35 cellular contexts compared by ENCODE assay signal in the genomic region with DNA sequence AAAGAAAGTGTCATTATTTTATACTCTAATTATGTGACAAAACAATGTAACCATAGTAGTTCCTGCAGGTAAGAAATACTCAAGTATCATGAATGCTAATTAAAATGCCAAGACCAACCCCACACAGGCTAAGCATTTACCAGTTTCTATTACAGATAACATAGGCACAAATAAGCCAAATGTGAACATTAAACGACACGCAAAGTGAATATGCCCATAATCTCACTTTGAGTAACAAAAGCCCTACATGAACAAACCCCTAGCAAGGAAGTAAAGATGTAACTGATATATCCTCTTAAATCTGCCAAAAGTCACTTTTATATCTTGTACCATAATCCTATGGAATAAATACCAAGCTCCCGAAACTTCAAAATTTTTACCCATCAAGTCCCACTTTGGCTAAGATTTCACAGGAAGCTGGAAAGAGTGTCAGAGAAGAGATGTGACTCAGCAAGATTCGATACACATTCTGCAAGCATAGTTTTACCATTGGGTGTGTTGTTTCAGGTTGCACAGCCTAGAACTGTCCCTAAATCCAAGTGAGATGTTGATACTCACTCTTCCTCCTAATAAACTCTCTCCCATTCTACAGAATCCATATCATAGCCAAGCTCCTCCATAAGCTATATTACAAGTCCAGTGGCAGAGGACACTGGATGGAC. TPM values are rescaled to one million over a fixed set of nuclear protein-coding genes. Genes with fewer than 3 reads are reported as not detected.
A peak's percentile ranks its signal among the peaks of the same experiment; 100 is the strongest.
DNase-seq lines count a peak whose midpoint lies in the region; ATAC-seq, FAIRE-seq and TF ChIP-seq lines count a peak whose summit lies in the region.
"Had no signal": no experiment of that assay in that cellular context is flagged by ENCODE, and none has a peak within 500 bp of the region (broad histone marks: within the 10 kb centered on the region; RNA-seq: fewer than 3 reads in every experiment).

No MANE protein-coding gene starts in this region.

- H3K27me3 Mint-ChIP-seq in activated T-helper 17 cell treated with anti-CD3 and anti-CD28 coated beads, Interleukin-2, amount 50 U/mL, for 72 hours, result peaks cover 7% of the 10 kb centered on the region
- no peaks in the 10 kb centered on the region for H3K27me3 Mint-ChIP-seq in activated T-cell treated with anti-CD3 and anti-CD28 coated beads, Interleukin-2, amount 50 U/mL, for 24 hours
- H3K27me3 Mint-ChIP-seq: activated naive CD4-positive, alpha-beta T cell treated with anti-CD3 and anti-CD28 coated beads, Interleukin-2, amount 10 ng/mL, durations not matched to agents 7 days and 5 days; CD4-positive, alpha-beta T cell had no signal

- H2AFZ ChIP-seq in keratinocyte (ENCODE audit: control insufficient read depth, low read length), result peak overlapping the region; percentile 6
- H2AFZ ChIP-seq: parathyroid adenoma had no signal

- no peak for TF ChIP-seq POLR2A in H54 (IDR thresholded peaks at IDR 0.05; ENCODE audit: low read depth, low read length)

- H3K27me3 ChIP-seq in keratinocyte (ENCODE audit: control insufficient read depth, extremely low read depth, insufficient read depth, low read length), result no peaks in the 10 kb centered on the region
- H3K27me3 ChIP-seq: body of pancreas, dorsolateral prefrontal cortex, esophagus squamous epithelium, heart right ventricle, suprapubic skin had no signal

- H3K36me3 ChIP-seq in keratinocyte (ENCODE audit: control insufficient read depth in 2 of 2, extremely low read depth in 1 of 2, insufficient read depth in 2 of 2, low read length in 2 of 2), result no peaks in the 10 kb centered on the region
- H3K36me3 ChIP-seq: esophagus squamous epithelium, heart right ventricle, suprapubic skin had no signal

- DNase-seq in A172 (ENCODE audit: low spot score) (peak; percentile 13), H54 (ENCODE audit: insufficient read length, low spot score) (no peak), keratinocyte (ENCODE audit: low read depth, low spot score) (no peak), NCI-H82 treated with DMSO at 0.1 percent for 48 hours (lab: John Stamatoyannopoulos, UW; ENCODE audit: unreplicated experiment) (no peak)
- no peak for DNase-seq in activated CD4-positive, alpha-beta T cell treated with anti-CD3 and anti-CD28 coated beads for 1 hour
- no peak for DNase-seq in activated T-cell treated with anti-CD3 and anti-CD28 coated beads, Interleukin-2, amount 50 U/mL, for 24 hours
- DNase-seq: activated CD8-positive, alpha-beta memory T cell treated with anti-CD3 and anti-CD28 coated beads, Interleukin-2, amount 50 U/mL, for 48 hours; activated CD8-positive, alpha-beta T cell treated with anti-CD3 and anti-CD28 coated beads for 36 hours; activated naive CD4-positive, alpha-beta T cell treated with anti-CD3 and anti-CD28 coated beads, Interleukin-2, amount 10 ng/mL, durations not matched to agents 7 days and 5 days; body of pancreas; CD4-positive, alpha-beta T cell; cerebellar nuclear complex; DMS 273 treated with DMSO at 0.1 percent for 48 hours; dorsolateral prefrontal cortex; esophagus squamous epithelium; foreskin melanocyte; heart right ventricle; KBM-7; NCI-H1436 treated with DMSO at 0.1 percent for 48 hours; NCI-H2081 treated with DMSO at 0.1 percent for 48 hours; NCI-H2227 treated with DMSO at 0.1 percent for 48 hours; NCI-H748 treated with DMSO at 0.1 percent for 48 hours; nephron progenitor cell; retina; stimulated activated naive CD4-positive, alpha-beta T cell treated with Interleukin-2 at 50 U/mL for 16 hours had no signal

- dilution Hi-C loops in keratinocyte (cut with MboI; ENCODE audit: extremely low pct_ligation_motif_present, low sequenced_read_pairs), result no loop called here

- H3K9me1 ChIP-seq in keratinocyte (ENCODE audit: control insufficient read depth, extremely low read depth, insufficient read depth, low read length), result no peaks in the 10 kb centered on the region

- peaks cover 9% of the 10 kb centered on the region for H3K4me1 Mint-ChIP-seq in activated T-helper 17 cell treated with anti-CD3 and anti-CD28 coated beads, Interleukin-2, amount 50 U/mL, for 72 hours
- H3K4me1 Mint-ChIP-seq in activated T-cell treated with anti-CD3 and anti-CD28 coated beads, Interleukin-2, amount 50 U/mL, for 24 hours (ENCODE audit: low read depth), result peaks cover 3% of the 10 kb centered on the region

- no peak overlapping the region for H3K9ac ChIP-seq in keratinocyte (ENCODE audit: control insufficient read depth, extremely low read depth, insufficient read depth, low read length)
- H3K9ac ChIP-seq: parathyroid adenoma had no signal

- no peak overlapping the region for H3K4me3 ChIP-seq in keratinocyte (ENCODE audit: control insufficient read depth in 2 of 3, extremely low read depth in 1 of 3, insufficient read depth in 2 of 3, low read depth in 1 of 3, low read length in 3 of 3)
- H3K4me3 ChIP-seq: body of pancreas, dorsolateral prefrontal cortex, esophagus squamous epithelium, heart right ventricle, lung, skin epidermis, suprapubic skin had no signal

- no peaks in the 10 kb centered on the region for H3K36me3 Mint-ChIP-seq in activated T-helper 17 cell treated with anti-CD3 and anti-CD28 coated beads, Interleukin-2, amount 50 U/mL, for 72 hours (ENCODE audit: low read depth)
- no peaks in the 10 kb centered on the region for H3K36me3 Mint-ChIP-seq in activated T-cell treated with anti-CD3 and anti-CD28 coated beads, Interleukin-2, amount 50 U/mL, for 24 hours (ENCODE audit: low read depth)
- H3K36me3 Mint-ChIP-seq: activated naive CD4-positive, alpha-beta T cell treated with anti-CD3 and anti-CD28 coated beads, Interleukin-2, amount 10 ng/mL, durations not matched to agents 7 days and 5 days had no signal

- H3K4me3 Mint-ChIP-seq in activated T-helper 17 cell treated with anti-CD3 and anti-CD28 coated beads, Interleukin-2, amount 50 U/mL, for 72 hours, result no peak overlapping the region
- H3K4me3 Mint-ChIP-seq in activated T-cell treated with anti-CD3 and anti-CD28 coated beads, Interleukin-2, amount 50 U/mL, for 24 hours, result no peak overlapping the region
- H3K4me3 Mint-ChIP-seq: activated CD8-positive, alpha-beta T cell treated with anti-CD3 and anti-CD28 coated beads for 36 hours; activated naive CD4-positive, alpha-beta T cell treated with anti-CD3 and anti-CD28 coated beads, Interleukin-2, amount 10 ng/mL, durations not matched to agents 7 days and 5 days; CD4-positive, alpha-beta T cell; nephron progenitor cell had no signal

- H3K4me1 ChIP-seq in keratinocyte (ENCODE audit: control insufficient read depth, extremely low read depth, insufficient read depth, low read length), result no peaks in the 10 kb centered on the region
- H3K4me1 ChIP-seq: esophagus squamous epithelium, parathyroid adenoma, suprapubic skin had no signal

- H4K20me1 ChIP-seq in keratinocyte (ENCODE audit: control insufficient read depth, extremely low read depth, insufficient read depth, low read length), result no peaks in the 10 kb centered on the region

- FAIRE-seq in H54 (lab: Jason Lieb, UNC) (peak; percentile 45), keratinocyte (lab: Jason Lieb, UNC) (peak; percentile 23)
- FAIRE-seq: endometrium, GM12892, RCC 7860 had no signal

- H3K27ac Mint-ChIP-seq in activated T-helper 17 cell treated with anti-CD3 and anti-CD28 coated beads, Interleukin-2, amount 50 U/mL, for 72 hours, result no peak overlapping the region
- no peak overlapping the region for H3K27ac Mint-ChIP-seq in activated T-cell treated with anti-CD3 and anti-CD28 coated beads, Interleukin-2, amount 50 U/mL, for 24 hours
- H3K27ac Mint-ChIP-seq: activated CD8-positive, alpha-beta T cell treated with anti-CD3 and anti-CD28 coated beads for 36 hours; activated naive CD4-positive, alpha-beta T cell treated with anti-CD3 and anti-CD28 coated beads, Interleukin-2, amount 10 ng/mL, durations not matched to agents 7 days and 5 days; CD4-positive, alpha-beta T cell; nephron progenitor cell had no signal

- no peak overlapping the region for H3K4me2 ChIP-seq in keratinocyte (ENCODE audit: control insufficient read depth, extremely low read depth, insufficient read depth, low read depth, low read length)

- H3K9me3 Mint-ChIP-seq in activated T-helper 17 cell treated with anti-CD3 and anti-CD28 coated beads, Interleukin-2, amount 50 U/mL, for 72 hours, result no peaks in the 10 kb centered on the region
- no peaks in the 10 kb centered on the region for H3K9me3 Mint-ChIP-seq in activated T-cell treated with anti-CD3 and anti-CD28 coated beads, Interleukin-2, amount 50 U/mL, for 24 hours
- H3K9me3 Mint-ChIP-seq: activated CD8-positive, alpha-beta T cell treated with anti-CD3 and anti-CD28 coated beads for 36 hours; activated naive CD4-positive, alpha-beta T cell treated with anti-CD3 and anti-CD28 coated beads, Interleukin-2, amount 10 ng/mL, durations not matched to agents 7 days and 5 days; CD4-positive, alpha-beta T cell; nephron progenitor cell had no signal

- no peak overlapping the region for H3K27ac ChIP-seq in keratinocyte (ENCODE audit: control insufficient read depth, insufficient read depth, low read length)
- H3K27ac ChIP-seq: body of pancreas, dorsolateral prefrontal cortex, esophagus squamous epithelium, heart right ventricle, parathyroid adenoma, skin epidermis, suprapubic skin had no signal

- no peaks in the 10 kb centered on the region for H3K9me3 ChIP-seq in keratinocyte (ENCODE audit: control insufficient read depth, low read depth, low read length)
- H3K9me3 ChIP-seq: body of pancreas, esophagus squamous epithelium, heart right ventricle, suprapubic skin had no signal

- ATAC-seq in activated T-helper 17 cell treated with anti-CD3 and anti-CD28 coated beads, Interleukin-2, amount 50 U/mL, for 72 hours (replicated peaks), result peak; percentile 21
- ATAC-seq in GM21619 (IDR thresholded peaks at IDR 0.05; ENCODE audit: unreplicated experiment), result no peak
- ATAC-seq: activated CD8-positive, alpha-beta T cell treated with anti-CD3 and anti-CD28 coated beads for 36 hours; body of pancreas; heart right ventricle had no signal

- H3K79me2 ChIP-seq in keratinocyte (ENCODE audit: control insufficient read depth, insufficient read depth, low read length), result no peaks in the 10 kb centered on the region
- H3K79me2 ChIP-seq: parathyroid adenoma had no signal

- TF ChIP-seq CTCF in keratinocyte (optimal IDR thresholded peaks at IDR 0.05 in 1 of 3, IDR thresholded peaks at IDR 0.05 in 1 of 3, conservative IDR thresholded peaks at IDR 0.05 in 1 of 3; ENCODE audit: extremely low read depth in 1 of 3, insufficient read depth in 2 of 3, low read length in 3 of 3), result no peak

RNA-seq across cellular contexts. Expression of a gene that starts 28.8 kb away (rescaled TPM):
- total RNA-seq in A172 (2014; rRNA removed; shearing (Covaris generic)), result 0.05 and 0.17 TPM in 2 replicates
- under 1 TPM; 0.02 to 0.19 TPM for total RNA-seq in activated T-helper 17 cell treated with anti-CD3 and anti-CD28 coated beads, Interleukin-2, amount 50 U/mL, for 72 hours
- 0.18 to 0.24 TPM (median 0.22 TPM) in 3 replicates for polyA plus RNA-seq in keratinocyte
- polyA plus RNA-seq in keratinocyte (2011; ENCODE audit: low read depth), result not detected
- 0.06 and 0.15 TPM in 2 replicates for polyA plus RNA-seq in keratinocyte (2011; cell fraction: cytosol; rRNA removed)
- 0.56 and 0.83 TPM in 2 replicates for polyA plus RNA-seq in keratinocyte (2011; cell fraction: nucleus; rRNA removed)
- polyA plus RNA-seq in keratinocyte (2012; ENCODE audit: low replicate concordance), result 0.11 and 0.13 TPM in 2 replicates
- polyA minus RNA-seq in keratinocyte, result 0.29 to 0.56 TPM in 2 of 3 replicates, not detected in the other
- polyA minus RNA-seq in keratinocyte (2011; cell fraction: cytosol; rRNA and poly(A)+ RNA removed), result not detected
- 0.84 and 2.0 TPM in 2 replicates for polyA minus RNA-seq in keratinocyte (2011; cell fraction: nucleus; rRNA and poly(A)+ RNA removed)
- total RNA-seq: activated CD8-positive, alpha-beta T cell treated with anti-CD3 and anti-CD28 coated beads for 36 hours; CD4-positive, alpha-beta T cell; HT-29 had no signal
